ENCODE assay signal across 1 cellular context in the genomic region with DNA sequence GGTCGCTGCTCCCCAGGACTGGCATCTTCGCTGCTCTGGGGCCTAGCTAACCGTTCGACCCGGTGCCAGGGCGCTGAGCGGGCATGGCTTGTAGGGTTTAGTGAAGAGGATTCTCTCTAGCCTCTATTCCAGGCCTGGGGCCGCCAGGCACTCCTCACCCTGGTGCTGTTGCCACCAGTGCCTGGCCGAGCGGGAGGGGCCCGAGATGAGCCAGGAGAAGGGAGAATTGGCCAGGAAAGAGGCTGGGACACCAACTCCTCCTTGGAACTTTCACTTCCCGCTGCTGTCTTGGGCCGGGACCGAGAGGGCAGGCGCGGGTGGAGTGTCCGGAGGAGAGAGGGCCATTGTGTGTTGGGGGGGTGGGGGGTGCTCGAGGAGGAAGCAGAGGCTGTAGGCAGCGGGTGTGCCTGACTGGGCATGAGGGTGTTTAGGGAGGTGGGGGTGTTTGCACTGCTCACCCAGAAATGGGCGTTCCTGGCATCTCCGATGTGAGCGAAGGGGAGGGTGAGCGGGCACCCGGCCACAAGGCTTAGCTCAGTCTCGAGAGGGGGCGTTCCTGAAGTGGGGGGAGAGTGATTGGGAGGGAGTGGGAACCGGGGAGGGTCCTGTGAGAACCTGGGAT.
TF ChIP-seq lines count a peak whose summit lies in the region.

No MANE protein-coding gene starts in this region.

TF ChIP-seq in HCT116, 20 proteins besides CTCF, POLR2A, EP300 and RAD21:
- TF ChIP-seq CBX3 (IDR thresholded peaks at IDR 0.05; ENCODE audit: low read depth) (no peak), ZFX (IDR thresholded peaks at IDR 0.05) (peak; percentile 46; the same call in 1 of the 2 replicates), SRF (IDR thresholded peaks at IDR 0.05; ENCODE audit: low read depth) (no peak)
